Comparison of ENCODE assay signal across 1 cellular context in genomic region chr15:63915209-63915887, GRCh38.
TF ChIP-seq lines count a peak whose summit lies in the region.

No MANE protein-coding gene starts in this region.

TF ChIP-seq in HEK293, 187 proteins besides CTCF, POLR2A, EP300 and RAD21 (continued from another document):
- TF ChIP-seq ZNF132 (tag by site-specific recombination; IDR thresholded peaks at IDR 0.05; ENCODE audit: borderline replicate concordance) (no peak), ZNF280C (tag by site-specific recombination; IDR thresholded peaks at IDR 0.05) (no peak), FEZF1 (tag by site-specific recombination; IDR thresholded peaks at IDR 0.05) (no peak), ZNF10 (tag by site-specific recombination; IDR thresholded peaks at IDR 0.05) (no peak), ZNF658 (tag by site-specific recombination; IDR thresholded peaks at IDR 0.05) (no peak), SP3 (tag by site-specific recombination; IDR thresholded peaks at IDR 0.05) (no peak), GLIS1 (tag by site-specific recombination; IDR thresholded peaks at IDR 0.05) (no peak), ZNF174 (tag by site-specific recombination; IDR thresholded peaks at IDR 0.05) (no peak)
